Comparison of ENCODE assay signal across 8 cellular contexts in genomic region chr7:954330-955238, GRCh38. TPM values are rescaled to one million over a fixed set of nuclear protein-coding genes. Genes with fewer than 3 reads are reported as not detected.
DNase-seq lines count a peak whose midpoint lies in the region; TF ChIP-seq lines count a peak whose summit lies in the region.

A gene with protein sequence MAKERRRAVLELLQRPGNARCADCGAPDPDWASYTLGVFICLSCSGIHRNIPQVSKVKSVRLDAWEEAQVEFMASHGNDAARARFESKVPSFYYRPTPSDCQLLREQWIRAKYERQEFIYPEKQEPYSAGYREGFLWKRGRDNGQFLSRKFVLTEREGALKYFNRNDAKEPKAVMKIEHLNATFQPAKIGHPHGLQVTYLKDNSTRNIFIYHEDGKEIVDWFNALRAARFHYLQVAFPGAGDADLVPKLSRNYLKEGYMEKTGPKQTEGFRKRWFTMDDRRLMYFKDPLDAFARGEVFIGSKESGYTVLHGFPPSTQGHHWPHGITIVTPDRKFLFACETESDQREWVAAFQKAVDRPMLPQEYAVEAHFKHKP (minus strand): TSS chr7:954680. CDS start chr7:954477, 203 bp downstream.

- H3K36me3 ChIP-seq in HAP-1 (replicated peaks): no peaks in the 10 kb centered on the region
- H3K36me3 ChIP-seq in PC-9 (ENCODE audit: low read depth): no peaks in the 10 kb centered on the region
- H3K36me3 ChIP-seq in right atrium auricular region: no peaks in the 10 kb centered on the region

- DNase-seq in GF-D8 (lab: John Stamatoyannopoulos, UW): peak; percentile 43
- DNase-seq in HAP-1 (ENCODE audit: low spot score in 2 of 2): peak in 1 of 2 experiments; percentile 61
- peak in 1 of 2 experiments; percentile 76 for DNase-seq in PC-9
- peak; percentile 61 for DNase-seq in activated naive CD4-positive, alpha-beta T cell treated with anti-CD3 and anti-CD28 coated beads, Interleukin-2, amount 10 ng/mL, durations not matched to agents 7 days and 5 days
- DNase-seq in right atrium auricular region (ENCODE audit: low spot score): no peak
- peak; percentile 85 for DNase-seq in posterior vena cava (ENCODE audit: low spot score)
- DNase-seq in KG1 (lab: John Stamatoyannopoulos, UW): no peak
- DNase-seq in glomerular visceral epithelial cell (ENCODE audit: extremely low spot score): no peak

- peak within 1 kb of the TSS; percentile 97 for H3K4me2 ChIP-seq in PC-9

- no peaks in the 10 kb centered on the region for H3K36me3 Mint-ChIP-seq in activated naive CD4-positive, alpha-beta T cell treated with anti-CD3 and anti-CD28 coated beads, Interleukin-2, amount 10 ng/mL, durations not matched to agents 7 days and 5 days

- peaks cover 9% of the 10 kb centered on the region; the same call in 1 of the 2 replicates for H4K20me1 ChIP-seq in PC-9 (ENCODE audit: insufficient read depth)

- H3K79me2 ChIP-seq in PC-9 (ENCODE audit: low read depth): peaks cover 25% of the 10 kb centered on the region

- H3K9me3 ChIP-seq in HAP-1 (no peaks in the 10 kb centered on the region), PC-9 (ENCODE audit: insufficient read depth, low read depth) (no peaks in the 10 kb centered on the region), right atrium auricular region (no peaks in the 10 kb centered on the region)

- CTCF ChIA-PET in PC-9 (lab: Charles Lee): interaction anchor here (0.6 kb wide), 1 partner anchor 78 kb away, joined by 5 read pairs; no protein-coding TSS in a partner anchor
- CTCF ChIA-PET in activated naive CD4-positive, alpha-beta T cell treated with anti-CD3 and anti-CD28 coated beads, Interleukin-2, amount 10 ng/mL, durations not matched to agents 7 days and 5 days (lab: Charles Lee): interaction anchor here (0.7 to 6.0 kb wide), 2 partner anchors 28 to 45 kb away, joined by 3 to 47 read pairs; partner anchors contain the start of gene CYP2W1

- POLR2A ChIA-PET in PC-9 (lab: Charles Lee; ENCODE audit: unreplicated experiment): no interaction called here

- no peaks in the 10 kb centered on the region for H3K27me3 ChIP-seq in HAP-1 (ENCODE audit: low read depth)
- H3K27me3 ChIP-seq in PC-9 (ENCODE audit: insufficient read depth, low read depth): no peaks in the 10 kb centered on the region
- peaks cover 0 to 8% of the 10 kb centered on the region in 2 donors for H3K27me3 ChIP-seq in right atrium auricular region

- H3K4me1 Mint-ChIP-seq in activated naive CD4-positive, alpha-beta T cell treated with anti-CD3 and anti-CD28 coated beads, Interleukin-2, amount 10 ng/mL, durations not matched to agents 7 days and 5 days: peaks cover 3% of the 10 kb centered on the region

- no peaks in the 10 kb centered on the region for H3K9me3 Mint-ChIP-seq in activated naive CD4-positive, alpha-beta T cell treated with anti-CD3 and anti-CD28 coated beads, Interleukin-2, amount 10 ng/mL, durations not matched to agents 7 days and 5 days

- intact Hi-C loops in PC-9 (cut with micrococcal nuclease; ENCODE audit: unreplicated experiment) (no loop called here), posterior vena cava (cut with DNase I) (loop anchor here in 1 of 2 donors (10.0 kb wide), 1 partner anchor 170 kb away; no protein-coding TSS in a partner anchor)

- in situ Hi-C loops in HAP-1 (cut with MboI; ENCODE audit: low sequenced_read_pairs): no loop called here

- peak within 1 kb of the TSS; percentile 62 for H3K4me3 Mint-ChIP-seq in activated naive CD4-positive, alpha-beta T cell treated with anti-CD3 and anti-CD28 coated beads, Interleukin-2, amount 10 ng/mL, durations not matched to agents 7 days and 5 days

- H3K27ac Mint-ChIP-seq in activated naive CD4-positive, alpha-beta T cell treated with anti-CD3 and anti-CD28 coated beads, Interleukin-2, amount 10 ng/mL, durations not matched to agents 7 days and 5 days: no peak within 1 kb of the TSS

- H3K27me3 Mint-ChIP-seq in activated naive CD4-positive, alpha-beta T cell treated with anti-CD3 and anti-CD28 coated beads, Interleukin-2, amount 10 ng/mL, durations not matched to agents 7 days and 5 days: peaks cover 63% of the 10 kb centered on the region

- H3K4me1 ChIP-seq in HAP-1 (no peaks in the 10 kb centered on the region), PC-9 (replicated peaks; ENCODE audit: insufficient read depth) (peaks cover 30% of the 10 kb centered on the region), right atrium auricular region (peaks cover 0 to 19% of the 10 kb centered on the region in 2 donors)

- H2AFZ ChIP-seq in PC-9: peak within 1 kb of the TSS; percentile 71; the same call in 1 of the 2 replicates

- no peak within 1 kb of the TSS for H3K27ac ChIP-seq in PC-9
- peak within 1 kb of the TSS; percentile 9 to 23 for H3K27ac ChIP-seq in right atrium auricular region

- peaks cover 22% of the 10 kb centered on the region for H3F3A ChIP-seq in PC-9 (ENCODE audit: insufficient read depth, low read depth)

- H3K4me3 ChIP-seq in HAP-1 (peak within 1 kb of the TSS; percentile 41), PC-9 (peak within 1 kb of the TSS; percentile 92), right atrium auricular region (peak within 1 kb of the TSS; percentile 44 to 54)

- TF ChIP-seq CTCF in PC-9 (conservative IDR thresholded peaks at IDR 0.05) (no peak), right atrium auricular region (IDR thresholded peaks at IDR 0.05) (no peak)

- BruUV-seq in PC-9 (replicated peaks; lab: Mats Ljungman, UMichigan): no TSS peak

- no peaks in the 10 kb centered on the region for H3K9me2 ChIP-seq in PC-9 (ENCODE audit: insufficient read depth)

RNA-seq across cellular contexts. Expression of the gene that starts here (rescaled TPM):
- 73.9 and 102 TPM in 2 replicates for total RNA-seq in PC-9 (2021)
- total RNA-seq in right atrium auricular region: 1 to 10 TPM; 4.2 to 7.7 TPM
- total RNA-seq in posterior vena cava: 10 to 100 TPM; 16.3 to 17.8 TPM

Comparison
In these comparisons a context has a peak if more than half of its experiments do, and no peak if none do; other contexts are left out.
1. DNase-seq: peak in GF-D8 (single experiment), activated naive CD4-positive, alpha-beta T cell treated with anti-CD3 and anti-CD28 coated beads, Interleukin-2, amount 10 ng/mL, durations not matched to agents 7 days and 5 days (single experiment) and posterior vena cava (single experiment); none in right atrium auricular region (single experiment), KG1 (single experiment) and glomerular visceral epithelial cell (single experiment).
2. H3K4me3 ChIP-seq: peak in every context shown above with its lines; median percentile 92 in PC-9; 49 in right atrium auricular region; 41 in HAP-1.